ENCODE assay signal across 22 cellular contexts in genomic region chr3:51708216-51708845, GRCh38. TPM values are rescaled to one million over a fixed set of nuclear protein-coding genes. Genes with fewer than 3 reads are reported as not detected.
DNase-seq lines count a peak whose midpoint lies in the region; ATAC-seq and TF ChIP-seq lines count a peak whose summit lies in the region.
"Had no signal": no experiment of that assay in that cellular context is flagged by ENCODE, and none has a peak within 500 bp of the region (broad histone marks: within the 10 kb centered on the region; RNA-seq: fewer than 3 reads in every experiment).

No MANE protein-coding gene starts in this region.

- peak; percentile 10 for DNase-seq in activated CD8-positive, alpha-beta memory T cell treated with anti-CD3 and anti-CD28 coated beads, Interleukin-2, amount 50 U/mL, for 4 hours
- no peak for DNase-seq in activated CD8-positive, alpha-beta memory T cell treated with anti-CD3 and anti-CD28 coated beads for 24 hours
- DNase-seq in Peyer's patch (peak in 2 of 3 donors; percentile 10 to 33), glutamatergic neuron (no peak), RWPE1 (ENCODE audit: low spot score) (no peak), NCI-H510A treated with DMSO at 0.1 percent for 48 hours (lab: John Stamatoyannopoulos, UW) (no peak), DMS114 treated with DMSO at 0.1 percent for 48 hours (lab: John Stamatoyannopoulos, UW; ENCODE audit: unreplicated experiment) (no peak)
- no peak for DNase-seq in stimulated activated effector memory CD8-positive, alpha-beta T cell treated with anti-CD3 and anti-CD28 coated beads, Interleukin-12 subunit alpha, Interleukin-12 subunit beta, amount 100 ng/mL, for 72 hours (ENCODE audit: low spot score in 2 of 2)
- DNase-seq: activated naive CD4-positive, alpha-beta T cell treated with anti-CD3 and anti-CD28 coated beads for 36 hours; EL; foreskin keratinocyte; KG1; midbrain; OCI-M1; stimulated activated naive CD4-positive, alpha-beta T cell had no signal

- POLR2A ChIA-PET in RWPE1 (lab: Yijun Ruan, JAX; ENCODE audit: low non-redundant PET), result no interaction called here

- no peak for ATAC-seq in stimulated activated effector memory CD8-positive, alpha-beta T cell treated with anti-CD3 and anti-CD28 coated beads, Interleukin-12 subunit alpha, Interleukin-12 subunit beta, amount 100 ng/mL, for 72 hours
- ATAC-seq: activated CD4-positive, CD25-positive, alpha-beta regulatory T cell treated with anti-CD3 and anti-CD28 coated beads, Interleukin-2, amount 50 U/mL, for 24 hours; foreskin keratinocyte; HCT116; left cardiac atrium had no signal

- peak overlapping the region; percentile 99 for H3K4me3 Mint-ChIP-seq in glutamatergic neuron (ENCODE audit: unreplicated experiment)
- no peak overlapping the region for H3K4me3 Mint-ChIP-seq in stimulated activated effector memory CD8-positive, alpha-beta T cell treated with anti-CD3 and anti-CD28 coated beads, Interleukin-12 subunit alpha, Interleukin-12 subunit beta, amount 100 ng/mL, for 72 hours
- H3K4me3 Mint-ChIP-seq: activated naive CD4-positive, alpha-beta T cell treated with anti-CD3 and anti-CD28 coated beads for 36 hours; T-helper 2 cell treated with Interferon-gamma antibody and Interleukin-4, amounts not matched to agents 5 μg/mL and 100 μg/mL, for 36 hours had no signal

- peak overlapping the region; percentile 100 for H3K27ac Mint-ChIP-seq in glutamatergic neuron (ENCODE audit: unreplicated experiment)
- peak overlapping the region; percentile 97 for H3K27ac Mint-ChIP-seq in stimulated activated effector memory CD8-positive, alpha-beta T cell treated with anti-CD3 and anti-CD28 coated beads, Interleukin-12 subunit alpha, Interleukin-12 subunit beta, amount 100 ng/mL, for 72 hours
- H3K27ac Mint-ChIP-seq: activated naive CD4-positive, alpha-beta T cell treated with anti-CD3 and anti-CD28 coated beads for 36 hours; T-helper 2 cell treated with Interferon-gamma antibody and Interleukin-4, amounts not matched to agents 5 μg/mL and 100 μg/mL, for 36 hours had no signal

- no peaks in the 10 kb centered on the region for H3K9me3 ChIP-seq in Peyer's patch
- H3K9me3 ChIP-seq: SJSA1, tibial nerve had no signal

- H3K4me3 ChIP-seq in Peyer's patch, result no peak overlapping the region
- H3K4me3 ChIP-seq: SJSA1, tibial nerve had no signal

- TF ChIP-seq POLR2A in Peyer's patch (IDR thresholded peaks at IDR 0.05), result no peak

- peaks cover 35% of the 10 kb centered on the region for H3K4me1 Mint-ChIP-seq in glutamatergic neuron (ENCODE audit: low read depth, unreplicated experiment)
- H3K4me1 Mint-ChIP-seq in stimulated activated effector memory CD8-positive, alpha-beta T cell treated with anti-CD3 and anti-CD28 coated beads, Interleukin-12 subunit alpha, Interleukin-12 subunit beta, amount 100 ng/mL, for 72 hours, result peaks cover 47% of the 10 kb centered on the region

- H3K27me3 Mint-ChIP-seq in glutamatergic neuron (ENCODE audit: unreplicated experiment), result peaks cover 20% of the 10 kb centered on the region

- TF ChIP-seq CTCF in Peyer's patch (IDR thresholded peaks at IDR 0.05) (no peak), glutamatergic neuron (IDR thresholded peaks at IDR 0.05; ENCODE audit: partially characterized antibody, unreplicated experiment) (no peak), RWPE1 (conservative IDR thresholded peaks at IDR 0.05; ENCODE audit: low read depth) (no peak)

- no peaks in the 10 kb centered on the region for H3K27me3 ChIP-seq in Peyer's patch
- H3K27me3 ChIP-seq: SJSA1, tibial nerve had no signal

- peaks cover 1% of the 10 kb centered on the region for H3K36me3 Mint-ChIP-seq in glutamatergic neuron (ENCODE audit: unreplicated experiment)
- peaks cover 19% of the 10 kb centered on the region for H3K36me3 Mint-ChIP-seq in stimulated activated effector memory CD8-positive, alpha-beta T cell treated with anti-CD3 and anti-CD28 coated beads, Interleukin-12 subunit alpha, Interleukin-12 subunit beta, amount 100 ng/mL, for 72 hours

- H3K36me3 ChIP-seq in Peyer's patch, result peaks cover 0 to 12% (median 0%) of the 10 kb centered on the region in 3 donors
- H3K36me3 ChIP-seq: SJSA1 had no signal

- peaks cover 19% of the 10 kb centered on the region for H3K9me3 Mint-ChIP-seq in glutamatergic neuron (ENCODE audit: unreplicated experiment)
- H3K9me3 Mint-ChIP-seq in stimulated activated effector memory CD8-positive, alpha-beta T cell treated with anti-CD3 and anti-CD28 coated beads, Interleukin-12 subunit alpha, Interleukin-12 subunit beta, amount 100 ng/mL, for 72 hours, result no peaks in the 10 kb centered on the region
- H3K9me3 Mint-ChIP-seq: activated naive CD4-positive, alpha-beta T cell treated with anti-CD3 and anti-CD28 coated beads for 36 hours; T-helper 2 cell treated with Interferon-gamma antibody and Interleukin-4, amounts not matched to agents 5 μg/mL and 100 μg/mL, for 36 hours had no signal

- no peak overlapping the region for H3K27ac ChIP-seq in Peyer's patch
- H3K27ac ChIP-seq in RWPE1, result no peak overlapping the region
- H3K27ac ChIP-seq: epithelial cell of prostate, foreskin keratinocyte, SJSA1, tibial nerve had no signal

- peaks cover 0 to 9% (median 0%) of the 10 kb centered on the region in 4 donors for H3K4me1 ChIP-seq in Peyer's patch
- H3K4me1 ChIP-seq: foreskin keratinocyte had no signal

- CTCF ChIA-PET in RWPE1 (lab: Yijun Ruan, JAX), result no interaction called here

RNA-seq across cellular contexts. Expression of gene GRM2, which starts 1.5 kb away (rescaled TPM):
- total RNA-seq in Peyer's patch (1 to 10 TPM in 1 of 4 donors, under 1 TPM in 2, not detected in 1; 0.54 to 2.5 (median 0.57) TPM), glutamatergic neuron (ENCODE audit: unreplicated experiment) (134 TPM)
- total RNA-seq: foreskin keratinocyte had no signal

RNA-seq across cellular contexts. Expression of gene TEX264, which starts 37.3 kb away (rescaled TPM):
- 100 to 1,000 TPM in 1 of 4 donors, 10 to 100 TPM in 3; 22.3 to 118 (median 83.2) TPM for total RNA-seq in Peyer's patch
- total RNA-seq in glutamatergic neuron (ENCODE audit: unreplicated experiment), result 13.2 TPM

Comparison
In these comparisons a context has a peak if more than half of its experiments do, and no peak if none do; other contexts are left out.
1. DNase-seq: peak in activated CD8-positive, alpha-beta memory T cell treated with anti-CD3 and anti-CD28 coated beads, Interleukin-2, amount 50 U/mL, for 4 hours (single experiment) and Peyer's patch (2 of 3); none in activated CD8-positive, alpha-beta memory T cell treated with anti-CD3 and anti-CD28 coated beads for 24 hours (single experiment), glutamatergic neuron (single experiment), stimulated activated effector memory CD8-positive, alpha-beta T cell treated with anti-CD3 and anti-CD28 coated beads, Interleukin-12 subunit alpha, Interleukin-12 subunit beta, amount 100 ng/mL, for 72 hours (0 of 2), RWPE1 (single experiment), NCI-H510A treated with DMSO at 0.1 percent for 48 hours (single experiment) and DMS114 treated with DMSO at 0.1 percent for 48 hours (single experiment).
2. RNA of gene GRM2, which starts 1.5 kb away (total RNA-seq): 134 TPM in glutamatergic neuron (single experiment); 0.54 to 2.5 TPM in Peyer's patch; every median in the first group is over 10 times any median in the second.